In the genomic region with DNA sequence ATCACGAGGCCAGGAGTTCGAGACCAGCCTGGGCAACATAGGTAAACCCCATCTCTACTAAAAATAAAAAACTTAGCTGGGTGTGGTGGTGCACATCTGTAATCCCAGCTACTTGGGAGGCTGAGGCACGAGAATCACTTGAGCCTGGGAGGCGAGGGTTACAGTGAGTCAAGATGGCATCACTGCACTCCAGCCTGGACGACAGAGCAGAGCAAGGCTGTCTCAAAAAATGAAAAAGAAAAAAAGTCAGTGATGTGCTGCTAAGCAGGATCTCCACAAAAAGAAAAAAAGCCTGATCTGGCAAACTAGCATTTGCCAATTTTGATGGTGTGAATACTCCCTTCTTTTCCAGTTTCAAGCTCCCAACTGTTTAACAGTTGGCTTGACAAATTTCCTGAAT, we compare ENCODE assay signal across 1 cellular context.
TF ChIP-seq lines count a peak whose summit lies in the region.

No MANE protein-coding gene starts in this region.

TF ChIP-seq in SK-N-SH treated with all-trans-retinoic acid at 6 μM for 48 hours, 23 proteins besides CTCF, POLR2A, EP300 and RAD21:
- TF ChIP-seq, protein P1, sequence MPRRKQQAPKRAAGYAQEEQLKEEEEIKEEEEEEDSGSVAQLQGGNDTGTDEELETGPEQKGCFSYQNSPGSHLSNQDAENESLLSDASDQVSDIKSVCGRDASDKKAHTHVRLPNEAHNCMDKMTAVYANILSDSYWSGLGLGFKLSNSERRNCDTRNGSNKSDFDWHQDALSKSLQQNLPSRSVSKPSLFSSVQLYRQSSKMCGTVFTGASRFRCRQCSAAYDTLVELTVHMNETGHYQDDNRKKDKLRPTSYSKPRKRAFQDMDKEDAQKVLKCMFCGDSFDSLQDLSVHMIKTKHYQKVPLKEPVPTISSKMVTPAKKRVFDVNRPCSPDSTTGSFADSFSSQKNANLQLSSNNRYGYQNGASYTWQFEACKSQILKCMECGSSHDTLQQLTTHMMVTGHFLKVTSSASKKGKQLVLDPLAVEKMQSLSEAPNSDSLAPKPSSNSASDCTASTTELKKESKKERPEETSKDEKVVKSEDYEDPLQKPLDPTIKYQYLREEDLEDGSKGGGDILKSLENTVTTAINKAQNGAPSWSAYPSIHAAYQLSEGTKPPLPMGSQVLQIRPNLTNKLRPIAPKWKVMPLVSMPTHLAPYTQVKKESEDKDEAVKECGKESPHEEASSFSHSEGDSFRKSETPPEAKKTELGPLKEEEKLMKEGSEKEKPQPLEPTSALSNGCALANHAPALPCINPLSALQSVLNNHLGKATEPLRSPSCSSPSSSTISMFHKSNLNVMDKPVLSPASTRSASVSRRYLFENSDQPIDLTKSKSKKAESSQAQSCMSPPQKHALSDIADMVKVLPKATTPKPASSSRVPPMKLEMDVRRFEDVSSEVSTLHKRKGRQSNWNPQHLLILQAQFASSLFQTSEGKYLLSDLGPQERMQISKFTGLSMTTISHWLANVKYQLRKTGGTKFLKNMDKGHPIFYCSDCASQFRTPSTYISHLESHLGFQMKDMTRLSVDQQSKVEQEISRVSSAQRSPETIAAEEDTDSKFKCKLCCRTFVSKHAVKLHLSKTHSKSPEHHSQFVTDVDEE (CRISPR knock-in tag; IDR thresholded peaks at IDR 0.05), result no peak
- TF ChIP-seq ZFP3 (CRISPR knock-in tag; IDR thresholded peaks at IDR 0.05) (no peak), ISL1 (CRISPR knock-in tag; IDR thresholded peaks at IDR 0.05) (no peak)
